ENCODE assay signal across 9 cellular contexts in the genomic region with DNA sequence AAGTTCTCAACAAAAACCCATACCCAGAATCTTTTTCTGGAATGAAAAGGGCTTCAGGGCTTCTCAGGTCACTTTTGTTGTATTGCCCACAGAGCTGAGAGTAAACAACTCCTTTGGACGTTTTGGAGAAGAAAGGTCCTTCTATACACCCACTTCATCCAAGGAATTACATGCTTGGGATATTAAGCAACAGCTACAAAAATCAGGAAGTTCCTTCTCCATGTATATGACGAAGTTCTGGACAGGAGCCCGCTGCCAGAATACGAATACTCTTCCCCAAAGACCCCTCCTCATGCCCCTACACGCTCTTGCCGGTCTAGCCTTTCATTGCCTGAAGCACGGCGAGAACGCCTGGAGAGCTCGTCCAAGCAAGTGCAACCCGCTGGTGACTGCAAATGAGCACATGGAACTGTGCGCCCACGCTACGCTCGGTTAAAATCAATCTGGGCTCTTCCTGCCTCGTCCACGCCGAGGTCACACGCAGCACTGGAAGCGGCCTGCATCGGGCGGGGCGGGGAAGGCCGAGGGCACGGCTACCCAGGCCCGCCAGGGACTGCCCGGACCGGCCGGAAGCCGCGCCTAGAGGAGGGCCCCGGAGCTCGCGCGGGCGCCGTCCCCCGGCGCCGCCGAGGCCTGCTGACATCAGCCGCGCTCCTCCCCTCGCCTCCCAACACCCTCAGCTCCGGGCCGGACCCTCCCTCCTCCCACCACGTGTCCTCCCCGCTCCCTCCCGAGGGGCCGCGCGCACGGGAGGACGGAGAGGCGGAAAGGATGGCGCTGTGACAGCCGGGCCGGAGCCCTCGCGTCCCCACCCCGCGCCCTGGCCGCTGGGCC. TPM values are rescaled to one million over a fixed set of nuclear protein-coding genes. Genes with fewer than 3 reads are reported as not detected.
DNase-seq lines count a peak whose midpoint lies in the region; ATAC-seq, FAIRE-seq and TF ChIP-seq lines count a peak whose summit lies in the region.
"Had no signal": no experiment of that assay in that cellular context is flagged by ENCODE, and none has a peak within 500 bp of the region (broad histone marks: within the 10 kb centered on the region; RNA-seq: fewer than 3 reads in every experiment).

A gene with protein sequence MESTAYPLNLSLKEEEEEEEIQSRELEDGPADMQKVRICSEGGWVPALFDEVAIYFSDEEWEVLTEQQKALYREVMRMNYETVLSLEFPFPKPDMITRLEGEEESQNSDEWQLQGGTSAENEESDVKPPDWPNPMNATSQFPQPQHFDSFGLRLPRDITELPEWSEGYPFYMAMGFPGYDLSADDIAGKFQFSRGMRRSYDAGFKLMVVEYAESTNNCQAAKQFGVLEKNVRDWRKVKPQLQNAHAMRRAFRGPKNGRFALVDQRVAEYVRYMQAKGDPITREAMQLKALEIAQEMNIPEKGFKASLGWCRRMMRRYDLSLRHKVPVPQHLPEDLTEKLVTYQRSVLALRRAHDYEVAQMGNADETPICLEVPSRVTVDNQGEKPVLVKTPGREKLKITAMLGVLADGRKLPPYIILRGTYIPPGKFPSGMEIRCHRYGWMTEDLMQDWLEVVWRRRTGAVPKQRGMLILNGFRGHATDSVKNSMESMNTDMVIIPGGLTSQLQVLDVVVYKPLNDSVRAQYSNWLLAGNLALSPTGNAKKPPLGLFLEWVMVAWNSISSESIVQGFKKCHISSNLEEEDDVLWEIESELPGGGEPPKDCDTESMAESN (plus strand): TSS at position 710 of the 834 bp plus-strand sequence. CDS start 1,482 bp downstream, outside the sequence.

- FAIRE-seq in keratinocyte (lab: Jason Lieb, UNC): no peak
- FAIRE-seq: TTC549 had no signal

- peaks cover 17% of the 10 kb centered on the region for H3K4me1 ChIP-seq in keratinocyte (ENCODE audit: control insufficient read depth, extremely low read depth, insufficient read depth, low read length)

- H3K9me1 ChIP-seq in keratinocyte (ENCODE audit: control insufficient read depth, extremely low read depth, insufficient read depth, low read length): peaks cover 2% of the 10 kb centered on the region

- ATAC-seq in GM19035 (IDR thresholded peaks at IDR 0.05; ENCODE audit: unreplicated experiment): peak; percentile 97
- ATAC-seq in HG03342 (IDR thresholded peaks at IDR 0.05; ENCODE audit: unreplicated experiment): peak; percentile 95

- DNase-seq in AG10803 (ENCODE audit: low read depth) (peak; percentile 90), NCI-H345 treated with DMSO at 0.1 percent for 48 hours (lab: John Stamatoyannopoulos, UW; ENCODE audit: unreplicated experiment) (peak; percentile 80), cerebellar cortex (ENCODE audit: low spot score) (peak; percentile 86), keratinocyte (ENCODE audit: low read depth, low spot score) (peak; percentile 25)
- DNase-seq in activated CD4-positive, CD25-positive, alpha-beta regulatory T cell treated with anti-CD3 and anti-CD28 coated beads, Interleukin-2, amount 50 U/mL, for 72 hours: peak; percentile 86
- peak; percentile 71 to 82 (median 77) for DNase-seq in stimulated activated CD4-positive, alpha-beta T cell treated with anti-CD3 and anti-CD28 coated beads, Interleukin-12 subunit alpha, Interleukin-12 subunit beta, amount 100 ng/mL, for 48 hours (ENCODE audit: low read depth in 2 of 3, low spot score in 1 of 3)

- peaks cover 10% of the 10 kb centered on the region for H4K20me1 ChIP-seq in keratinocyte (ENCODE audit: control insufficient read depth, extremely low read depth, insufficient read depth, low read length)

- H3K9ac ChIP-seq in keratinocyte (ENCODE audit: control insufficient read depth, extremely low read depth, insufficient read depth, low read length): peak within 1 kb of the TSS; percentile 80

- no peaks in the 10 kb centered on the region for H3K27me3 ChIP-seq in keratinocyte (ENCODE audit: control insufficient read depth, extremely low read depth, insufficient read depth, low read length)

- peak within 1 kb of the TSS; percentile 79 for H3K4me3 ChIP-seq in AG10803 (ENCODE audit: low read length)
- H3K4me3 ChIP-seq in keratinocyte (ENCODE audit: control insufficient read depth in 2 of 3, extremely low read depth in 1 of 3, insufficient read depth in 2 of 3, low read depth in 1 of 3, low read length in 3 of 3): peak within 1 kb of the TSS; percentile 52 to 86 (median 77)

- peaks cover 36% of the 10 kb centered on the region for H3K79me2 ChIP-seq in keratinocyte (ENCODE audit: control insufficient read depth, insufficient read depth, low read length)

- dilution Hi-C loops in keratinocyte (cut with MboI; ENCODE audit: extremely low pct_ligation_motif_present, low sequenced_read_pairs): no loop called here

- peak within 1 kb of the TSS; percentile 97 for H2AFZ ChIP-seq in keratinocyte (ENCODE audit: control insufficient read depth, low read length)

- H3K36me3 ChIP-seq in keratinocyte (ENCODE audit: control insufficient read depth in 2 of 2, extremely low read depth in 1 of 2, insufficient read depth in 2 of 2, low read length in 2 of 2): peaks cover 21 to 27% of the 10 kb centered on the region in 2 experiments

- peak within 1 kb of the TSS; percentile 95 for H3K4me2 ChIP-seq in keratinocyte (ENCODE audit: control insufficient read depth, extremely low read depth, insufficient read depth, low read depth, low read length)

- TF ChIP-seq CTCF in AG10803 (conservative IDR thresholded peaks at IDR 0.05; ENCODE audit: low read length): no peak
- TF ChIP-seq CTCF in keratinocyte (optimal IDR thresholded peaks at IDR 0.05 in 1 of 3, IDR thresholded peaks at IDR 0.05 in 1 of 3, conservative IDR thresholded peaks at IDR 0.05 in 1 of 3; ENCODE audit: extremely low read depth in 1 of 3, insufficient read depth in 2 of 3, low read length in 3 of 3): peak in 1 of 3 experiments; percentile 11

- no peaks in the 10 kb centered on the region for H3K9me3 ChIP-seq in keratinocyte (ENCODE audit: control insufficient read depth, low read depth, low read length)

- H3K27ac ChIP-seq in keratinocyte (ENCODE audit: control insufficient read depth, insufficient read depth, low read length): peak within 1 kb of the TSS; percentile 72

RNA-seq across cellular contexts. Expression of the gene that starts here (rescaled TPM):
- polyA plus RNA-seq in keratinocyte: 11.6 to 21.6 TPM (median 14.7 TPM) in 3 replicates
- 7.5 TPM for polyA plus RNA-seq in keratinocyte (2011; ENCODE audit: low read depth)
- 14.3 and 20.3 TPM in 2 replicates for polyA plus RNA-seq in keratinocyte (2011; cell fraction: cytosol; rRNA removed)
- polyA plus RNA-seq in keratinocyte (2011; cell fraction: nucleus; rRNA removed): 24.0 and 26.8 TPM in 2 replicates
- 11.7 and 20.5 TPM in 2 replicates for polyA plus RNA-seq in keratinocyte (2012; ENCODE audit: low replicate concordance)
- 16.5 to 27.4 TPM (median 18.5 TPM) in 3 replicates for polyA minus RNA-seq in keratinocyte
- polyA minus RNA-seq in keratinocyte (2011; cell fraction: cytosol; rRNA and poly(A)+ RNA removed): 17.3 TPM
- polyA minus RNA-seq in keratinocyte (2011; cell fraction: nucleus; rRNA and poly(A)+ RNA removed): 13.3 and 22.0 TPM in 2 replicates

Comparison
In these comparisons a context has a peak if more than half of its experiments do, and no peak if none do; other contexts are left out.
1. Peak in every context shown above with its lines: DNase-seq, ATAC-seq, H3K4me3 ChIP-seq and H3K27ac ChIP-seq.
2. DNase-seq: peak in every context shown above with its lines; median percentile 90 in AG10803; 86 in activated CD4-positive, CD25-positive, alpha-beta regulatory T cell treated with anti-CD3 and anti-CD28 coated beads, Interleukin-2, amount 50 U/mL, for 72 hours; 86 in cerebellar cortex; 80 in NCI-H345 treated with DMSO at 0.1 percent for 48 hours; 77 in stimulated activated CD4-positive, alpha-beta T cell treated with anti-CD3 and anti-CD28 coated beads, Interleukin-12 subunit alpha, Interleukin-12 subunit beta, amount 100 ng/mL, for 48 hours; 25 in keratinocyte.